8 cellular contexts compared by ENCODE assay signal in genomic region chr15:83066034-83066760, GRCh38. TPM values are rescaled to one million over a fixed set of nuclear protein-coding genes. Genes with fewer than 3 reads are reported as not detected.
DNase-seq lines count a peak whose midpoint lies in the region; ATAC-seq and TF ChIP-seq lines count a peak whose summit lies in the region.

No MANE protein-coding gene starts in this region.

- peaks cover 59% of the 10 kb centered on the region for H3K79me2 ChIP-seq in mammary epithelial cell (ENCODE audit: insufficient read depth, low read length)

- no peak overlapping the region for H2BK15ac ChIP-seq in IMR-90 (ENCODE audit: low read depth, low read length)

- H3K27me3 ChIP-seq in Caco-2 (replicated peaks; ENCODE audit: control insufficient read depth, insufficient read depth, low read length) (no peaks in the 10 kb centered on the region), IMR-90 (ENCODE audit: control insufficient read depth, insufficient read depth, low read length) (no peaks in the 10 kb centered on the region), mammary epithelial cell (ENCODE audit: insufficient read depth, low read length) (no peaks in the 10 kb centered on the region), mononuclear cell (ENCODE audit: insufficient read depth, low read length) (no peaks in the 10 kb centered on the region)

- peak overlapping the region; percentile 74 for H2BK5ac ChIP-seq in IMR-90 (ENCODE audit: low read depth, low read length, poor library complexity, severe bottlenecking)

- ATAC-seq in IMR-90 (ENCODE audit: low read depth) (no peak), GM21390 (IDR thresholded peaks at IDR 0.05; ENCODE audit: unreplicated experiment) (no peak), HG03139 (IDR thresholded peaks at IDR 0.05; ENCODE audit: unreplicated experiment) (no peak)

- peaks cover 15% of the 10 kb centered on the region for H3K36me3 Mint-ChIP-seq in Caco-2 (ENCODE audit: insufficient read depth, unreplicated experiment)

- H2BK120ac ChIP-seq in IMR-90 (ENCODE audit: low read depth, low read length), result peak overlapping the region; percentile 52; the same call in 1 of the 2 replicates

- TF ChIP-seq POLR2A in IMR-90 (IDR thresholded peaks at IDR 0.05; ENCODE audit: low read depth, low read length), result no peak

- no peaks in the 10 kb centered on the region for H3K9me3 Mint-ChIP-seq in Caco-2 (ENCODE audit: unreplicated experiment)

- DNase-seq in Caco-2, result peak in 1 of 2 experiments; percentile 9
- no peak for DNase-seq in IMR-90
- DNase-seq in mammary epithelial cell, result peak; percentile 16
- no peak for DNase-seq in AML-193 (lab: John Stamatoyannopoulos, UW)
- no peak for DNase-seq in NCI-H774 (lab: John Stamatoyannopoulos, UW)

- no TSS peak for BruUV-seq in Caco-2 (replicated peaks; lab: Mats Ljungman, UMichigan)
- no TSS peak for BruUV-seq in IMR-90 (replicated peaks; lab: Mats Ljungman, UMichigan)
- BruUV-seq in mammary epithelial cell (replicated peaks; lab: Mats Ljungman, UMichigan), result no TSS peak

- H4K20me1 ChIP-seq in IMR-90 (ENCODE audit: insufficient read depth, low read length), result peaks cover 48% of the 10 kb centered on the region
- no peaks in the 10 kb centered on the region for H4K20me1 ChIP-seq in mammary epithelial cell (ENCODE audit: insufficient read depth, low read length)

- no peaks in the 10 kb centered on the region; the same call in 1 of the 2 replicates for H3K36me3 ChIP-seq in Caco-2 (ENCODE audit: control insufficient read depth, insufficient read depth, low read length)
- H3K36me3 ChIP-seq in IMR-90 (ENCODE audit: control insufficient read depth, insufficient read depth, low read length), result peaks cover 4% of the 10 kb centered on the region; the same call in 1 of the 2 replicates
- no peaks in the 10 kb centered on the region for H3K36me3 ChIP-seq in mammary epithelial cell (ENCODE audit: insufficient read depth, low read length)

- H3K4me1 Mint-ChIP-seq in Caco-2 (ENCODE audit: low read depth, unreplicated experiment), result peaks cover 10% of the 10 kb centered on the region

- H3K27me3 Mint-ChIP-seq in Caco-2 (ENCODE audit: insufficient read depth, unreplicated experiment), result no peaks in the 10 kb centered on the region

- H3K23ac ChIP-seq in IMR-90 (ENCODE audit: low read depth, low read length), result peak overlapping the region; percentile 99

- no peak overlapping the region for H2BK20ac ChIP-seq in IMR-90 (ENCODE audit: low read depth, low read length)

- peak overlapping the region; percentile 55 for H3K27ac Mint-ChIP-seq in Caco-2 (ENCODE audit: unreplicated experiment)

- H3K4me3 ChIP-seq in Caco-2 (ENCODE audit: low read depth, low read length) (peak overlapping the region; percentile 81), IMR-90 (ENCODE audit: insufficient read depth, low read depth, low read length) (peak overlapping the region; percentile 90), mammary epithelial cell (replicated peaks in 1 of 3; ENCODE audit: insufficient read depth in 1 of 3, low read depth in 2 of 3, low read length in 3 of 3) (peak overlapping the region; percentile 74 to 91 (median 83)), mononuclear cell (ENCODE audit: low read length) (peak overlapping the region; percentile 86)

- POLR2A ChIA-PET in Caco-2 (lab: Charles Lee) (interaction anchor here (0.6 to 1.4 kb wide), 3 partner anchors 9 to 316 kb away, joined by 3 to 12 read pairs (median 4); no protein-coding TSS in a partner anchor), IMR-90 (lab: Charles Lee; ENCODE audit: unreplicated experiment) (interaction anchor here (0.6 kb wide), 1 partner anchor 55 kb away, joined by 4 read pairs; no protein-coding TSS in a partner anchor)

- peak overlapping the region; percentile 83 for H3K4me2 ChIP-seq in IMR-90 (ENCODE audit: low read depth, low read length)
- H3K4me2 ChIP-seq in mammary epithelial cell (ENCODE audit: insufficient read depth, low read depth, low read length), result peak overlapping the region; percentile 86

- H3K9ac ChIP-seq in IMR-90 (ENCODE audit: low read depth, low read length) (peak overlapping the region; percentile 86), mammary epithelial cell (ENCODE audit: insufficient read depth, low read length) (peak overlapping the region; percentile 77)

- peak overlapping the region; percentile 17 to 86; a peak in 3 of 4 replicates for H4K8ac ChIP-seq in IMR-90 (ENCODE audit: low read depth in 2 of 2, low read length in 2 of 2)

- CTCF ChIA-PET in Caco-2 (lab: Charles Lee), result interaction anchor here (0.6 kb wide), 2 partner anchors 12 to 54 kb away, joined by 3 to 6 read pairs; partner anchors contain the start of gene C15orf40
- CTCF ChIA-PET in IMR-90 (lab: Yijun Ruan, JAX), result no interaction called here
- CTCF ChIA-PET in mammary epithelial cell (lab: Charles Lee; ENCODE audit: low non-redundant PET), result no interaction called here

- peaks cover 39% of the 10 kb centered on the region for H3K4me1 ChIP-seq in Caco-2
- H3K4me1 ChIP-seq in IMR-90 (ENCODE audit: control insufficient read depth, insufficient read depth, low read length), result peaks cover 10% of the 10 kb centered on the region
- H3K4me1 ChIP-seq in mammary epithelial cell (ENCODE audit: insufficient read depth, low read length), result peaks cover 23% of the 10 kb centered on the region
- H3K4me1 ChIP-seq in mononuclear cell (ENCODE audit: insufficient read depth, low read length), result peaks cover 44% of the 10 kb centered on the region

- H3K4me3 Mint-ChIP-seq in Caco-2 (ENCODE audit: unreplicated experiment), result peak overlapping the region; percentile 75

- H2AFZ ChIP-seq in IMR-90 (replicated peaks; ENCODE audit: low read length, poor library complexity), result peak overlapping the region; percentile 92
- H2AFZ ChIP-seq in mammary epithelial cell (ENCODE audit: low read depth, low read length), result peak overlapping the region; percentile 83

- H2AK5ac ChIP-seq in IMR-90 (ENCODE audit: low read depth, low read length), result peak overlapping the region; percentile 83

- TF ChIP-seq CTCF in Caco-2 (IDR thresholded peaks at IDR 0.05; ENCODE audit: insufficient read depth in 1 of 2, low read depth in 1 of 2, low read length in 1 of 2, severe bottlenecking in 1 of 2, unreplicated experiment in 1 of 2) (no peak), IMR-90 (conservative IDR thresholded peaks at IDR 0.05; ENCODE audit: low read depth, low read length) (no peak), mammary epithelial cell (conservative IDR thresholded peaks at IDR 0.05 in 1 of 2, IDR thresholded peaks at IDR 0.05 in 1 of 2; ENCODE audit: extremely low read depth in 1 of 2, insufficient read depth in 1 of 2, low read depth in 1 of 2, low read length in 2 of 2) (no peak)

- peak overlapping the region; percentile 73 for H3K56ac ChIP-seq in IMR-90 (ENCODE audit: extremely low read depth, insufficient read depth, low read length)

- intact Hi-C loops in Caco-2 (cut with micrococcal nuclease; ENCODE audit: unreplicated experiment), result loop anchor here (5.0 kb wide), 1 partner anchor 54 kb away; the partner anchor contains the start of gene C15orf40
- intact Hi-C loops in IMR-90 (cut with micrococcal nuclease), result loop anchor here (1.0 to 2.0 kb wide), 3 partner anchors 47 to 221 kb away; partner anchors contain the start of gene HDGFL3
- intact Hi-C loops in mammary epithelial cell (cut with micrococcal nuclease), result loop anchor here (2.0 kb wide), 2 partner anchors 35 to 141 kb away; partner anchors contain the start of gene HDGFL3

- in situ Hi-C loops in IMR-90 (cut with MboI; ENCODE audit: low sequenced_read_pairs) (no loop called here), mammary epithelial cell (cut with MboI; ENCODE audit: low sequenced_read_pairs in 2 of 2) (no loop called here)

- H4K5ac ChIP-seq in IMR-90 (ENCODE audit: low read depth, low read length), result peak overlapping the region; percentile 38; the same call in 1 of the 2 replicates

- 3% methylated on average over 16 of the region's 46 CpGs; no CpG with 5 or more reads in 1 of the 2 experiments for whole genome bisulfite sequencing in IMR-90 (ENCODE audit: extremely low coverage in 2 of 2, insufficient read length in 1 of 2), 2 experiments
- WGBS in mammary epithelial cell (ENCODE audit: low coverage, missing lambda C conversion rate), result 15% methylated on average over 18 of the region's 46 CpGs

- H2AK9ac ChIP-seq in IMR-90 (replicated peaks; ENCODE audit: low read depth, low read length, poor library complexity), result peak overlapping the region; percentile 77

- peak overlapping the region; percentile 82 for H3K27ac ChIP-seq in IMR-90 (ENCODE audit: insufficient read depth, low read length)
- H3K27ac ChIP-seq in mammary epithelial cell (ENCODE audit: insufficient read depth, low read depth, low read length), result peak overlapping the region; percentile 79

- peak overlapping the region; percentile 50 for H4K91ac ChIP-seq in IMR-90 (ENCODE audit: insufficient read depth, low read depth, low read length)

- H3K18ac ChIP-seq in IMR-90 (ENCODE audit: low read depth, low read length), result peak overlapping the region; percentile 13; the same call in 1 of the 2 replicates

- TF ChIP-seq RAD21 in IMR-90 (IDR thresholded peaks at IDR 0.05; ENCODE audit: low read length), result no peak

- H3K4ac ChIP-seq in IMR-90 (ENCODE audit: low read depth, low read length), result peak overlapping the region; percentile 89

- dilution Hi-C loops in IMR-90 (cut with HindIII; ENCODE audit: low sequenced_read_pairs, unreplicated experiment) (no loop called here), mammary epithelial cell (cut with HindIII; ENCODE audit: low sequenced_read_pairs) (loop anchor here (5.0 kb wide), 1 partner anchor 66 kb away; no protein-coding TSS in a partner anchor)

- peaks cover 12 to 38% of the 10 kb centered on the region in 2 experiments for H3K79me1 ChIP-seq in IMR-90 (ENCODE audit: low read depth in 1 of 2, low read length in 2 of 2)

- H3K9me3 ChIP-seq in Caco-2, result no peaks in the 10 kb centered on the region
- H3K9me3 ChIP-seq in IMR-90 (ENCODE audit: control insufficient read depth, insufficient read depth, low read length), result no peaks in the 10 kb centered on the region
- peaks cover 4% of the 10 kb centered on the region for H3K9me3 ChIP-seq in mammary epithelial cell (replicated peaks; ENCODE audit: insufficient read depth, low read length)
- H3K9me3 ChIP-seq in mononuclear cell (ENCODE audit: low read depth, low read length), result no peaks in the 10 kb centered on the region

- peaks cover 22% of the 10 kb centered on the region for H3K9me1 ChIP-seq in IMR-90 (ENCODE audit: insufficient read depth, low read length)

- H3K14ac ChIP-seq in IMR-90 (replicated peaks; ENCODE audit: low read depth, low read length), result peak overlapping the region; percentile 90

RNA-seq across cellular contexts. Expression of gene BTBD1, which starts 0.9 kb away (rescaled TPM):
- total RNA-seq in Caco-2 (2022) (34.1 and 36.1 TPM in 2 replicates), IMR-90 (2012; rRNA removed) (78.7 and 90.5 TPM in 2 replicates), mammary epithelial cell (10 to 100 TPM; 58.0 to 93.5 TPM), mononuclear cell (77.3 TPM)
- polyA plus RNA-seq in IMR-90 (2012; rRNA removed) (32.8 and 39.3 TPM in 2 replicates), mammary epithelial cell (36.7 TPM)
- polyA plus RNA-seq in IMR-90 (2012; cell fraction: cytosol; rRNA removed), result 12.1 and 20.3 TPM in 2 replicates
- 9.5 and 22.4 TPM in 2 replicates for polyA plus RNA-seq in IMR-90 (2012; cell fraction: nucleus; rRNA removed; ENCODE audit: low replicate concordance)
- polyA minus RNA-seq in mammary epithelial cell, result 37.2 TPM

RNA-seq across cellular contexts. Expression of gene TM6SF1, which starts 41.2 kb away (rescaled TPM):
- total RNA-seq in Caco-2 (2022) (not detected in 2 replicates), IMR-90 (2012; rRNA removed) (1.6 and 1.9 TPM in 2 replicates), mammary epithelial cell (under 1 TPM in 1 of 2 donors, not detected in 1; 0.83 TPM), mononuclear cell (5.6 TPM)
- polyA plus RNA-seq in IMR-90 (2012; rRNA removed) (1.3 and 1.9 TPM in 2 replicates), mammary epithelial cell (not detected)
- 1.1 and 1.8 TPM in 2 replicates for polyA plus RNA-seq in IMR-90 (2012; cell fraction: cytosol; rRNA removed)
- polyA plus RNA-seq in IMR-90 (2012; cell fraction: nucleus; rRNA removed; ENCODE audit: low replicate concordance), result 1.1 and 2.5 TPM in 2 replicates
- polyA minus RNA-seq in mammary epithelial cell, result not detected

RNA-seq across cellular contexts. Expression of gene C15orf40, which starts 54.8 kb away (rescaled TPM):
- total RNA-seq in Caco-2 (2022) (26.8 and 27.2 TPM in 2 replicates), IMR-90 (2012; rRNA removed) (4.4 and 7.0 TPM in 2 replicates), mammary epithelial cell (10 to 100 TPM; 14.7 to 28.6 TPM), mononuclear cell (14.2 TPM)
- polyA plus RNA-seq in IMR-90 (2012; rRNA removed) (10.7 and 12.3 TPM in 2 replicates), mammary epithelial cell (29.1 TPM)
- polyA plus RNA-seq in IMR-90 (2012; cell fraction: cytosol; rRNA removed), result 8.1 and 12.8 TPM in 2 replicates
- 6.0 and 8.1 TPM in 2 replicates for polyA plus RNA-seq in IMR-90 (2012; cell fraction: nucleus; rRNA removed; ENCODE audit: low replicate concordance)
- polyA minus RNA-seq in mammary epithelial cell, result 21.7 TPM
